10 cellular contexts compared by ENCODE assay signal in the genomic region with DNA sequence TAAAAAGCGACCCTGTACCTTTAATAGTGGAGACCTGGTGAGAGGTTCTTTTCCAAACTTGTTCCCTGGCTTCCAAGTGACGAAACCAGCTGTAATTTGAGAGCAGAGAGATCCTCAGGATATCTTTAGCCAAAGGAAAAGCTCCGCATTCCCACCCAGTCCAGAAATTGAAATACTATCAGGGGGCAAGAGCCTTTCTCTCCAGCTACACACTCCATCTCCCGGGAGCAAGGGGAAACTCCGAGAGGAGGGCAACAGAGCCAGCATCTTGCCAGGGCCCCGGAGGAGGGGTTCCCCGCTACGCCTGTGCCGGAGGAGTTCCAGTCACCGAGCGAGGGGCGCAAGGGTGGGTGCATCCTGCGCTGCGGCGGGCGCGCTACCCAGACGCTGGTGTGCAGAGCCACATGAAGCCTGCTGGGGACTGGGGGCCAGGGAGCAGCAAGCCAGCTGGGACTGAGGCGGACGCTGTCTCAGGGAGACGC. TPM values are rescaled to one million over a fixed set of nuclear protein-coding genes. Genes with fewer than 3 reads are reported as not detected.
DNase-seq lines count a peak whose midpoint lies in the region; ATAC-seq and TF ChIP-seq lines count a peak whose summit lies in the region.
"Had no signal": no experiment of that assay in that cellular context is flagged by ENCODE, and none has a peak within 500 bp of the region (broad histone marks: within the 10 kb centered on the region; RNA-seq: fewer than 3 reads in every experiment).

TSS of gene FIBIN (plus strand) at position 148 of the 482 bp plus-strand sequence. CDS start 415 bp downstream, outside the sequence.

- H3K4me3 ChIP-seq in GM23248 (peak within 1 kb of the TSS; percentile 95), breast epithelium (peak within 1 kb of the TSS; percentile 52 to 83 (median 67)), iPS-18a (ENCODE audit: low read length) (peak within 1 kb of the TSS; percentile 45), sigmoid colon (peak within 1 kb of the TSS; percentile 62 to 81 (median 67))
- H3K4me3 ChIP-seq in CD8-positive, alpha-beta T cell (ENCODE audit: low read depth, low read length): no peak within 1 kb of the TSS

- DNase-seq in GM23248 (peak; percentile 69), breast epithelium (ENCODE audit: low spot score in 2 of 2) (no peak), sigmoid colon (peak; percentile 73)
- DNase-seq in activated CD4-positive, alpha-beta T cell treated with anti-CD3 and anti-CD28 coated beads, Interleukin-2, amount 50 U/mL, for 1 hour: no peak
- no peak for DNase-seq in CD8-positive, alpha-beta T cell

- no peak within 1 kb of the TSS for H3K27ac Mint-ChIP-seq in CD8-positive, alpha-beta T cell

- peak within 1 kb of the TSS; percentile 89 for H2AFZ ChIP-seq in GM23248

- H3K27me3 ChIP-seq in GM23248 (replicated peaks; ENCODE audit: insufficient read depth) (no peaks in the 10 kb centered on the region), breast epithelium (no peaks in the 10 kb centered on the region), iPS-18a (ENCODE audit: control insufficient read depth, insufficient read depth, low read length) (peaks cover 8% of the 10 kb centered on the region), sigmoid colon (no peaks in the 10 kb centered on the region)
- H3K27me3 ChIP-seq in CD8-positive, alpha-beta T cell (ENCODE audit: insufficient read depth, low read length): no peaks in the 10 kb centered on the region
- H3K27me3 ChIP-seq: neutrophil had no signal

- TF ChIP-seq POLR2A in breast epithelium (IDR thresholded peaks at IDR 0.05) (no peak), sigmoid colon (IDR thresholded peaks at IDR 0.05) (peak; percentile 25 to 40)

- H3K27me3 Mint-ChIP-seq in CD8-positive, alpha-beta T cell (ENCODE audit: low read depth): no peaks in the 10 kb centered on the region

- H3F3A ChIP-seq in GM23248 (ENCODE audit: insufficient read depth): peaks cover 26% of the 10 kb centered on the region

- H3K9me3 Mint-ChIP-seq in CD8-positive, alpha-beta T cell: no peaks in the 10 kb centered on the region

- H3K9me3 ChIP-seq in GM23248 (ENCODE audit: low read depth) (no peaks in the 10 kb centered on the region), breast epithelium (no peaks in the 10 kb centered on the region), iPS-18a (ENCODE audit: control insufficient read depth, low read depth, low read length) (no peaks in the 10 kb centered on the region), sigmoid colon (no peaks in the 10 kb centered on the region)
- H3K9me3 ChIP-seq in CD8-positive, alpha-beta T cell (ENCODE audit: low read length): no peaks in the 10 kb centered on the region
- H3K9me3 ChIP-seq: neutrophil had no signal

- H3K4me3 Mint-ChIP-seq in CD8-positive, alpha-beta T cell: no peak within 1 kb of the TSS

- peak within 1 kb of the TSS; percentile 62 for H3K27ac ChIP-seq in GM23248
- H3K27ac ChIP-seq in breast epithelium: peak within 1 kb of the TSS; percentile 64 to 90
- H3K27ac ChIP-seq in iPS-18a (ENCODE audit: low read length): no peak within 1 kb of the TSS
- H3K27ac ChIP-seq in sigmoid colon: peak within 1 kb of the TSS; percentile 87 to 89 (median 88)
- H3K27ac ChIP-seq in CD8-positive, alpha-beta T cell (ENCODE audit: low read depth, low read length): no peak within 1 kb of the TSS
- H3K27ac ChIP-seq: neutrophil had no signal

- H3K36me3 ChIP-seq in GM23248 (ENCODE audit: low read depth) (no peaks in the 10 kb centered on the region), breast epithelium (no peaks in the 10 kb centered on the region), iPS-18a (ENCODE audit: control insufficient read depth, low read depth, low read length) (no peaks in the 10 kb centered on the region), sigmoid colon (no peaks in the 10 kb centered on the region)
- no peaks in the 10 kb centered on the region for H3K36me3 ChIP-seq in CD8-positive, alpha-beta T cell (ENCODE audit: insufficient read depth, low read length)
- H3K36me3 ChIP-seq: neutrophil had no signal

- WGBS in GM23248 (ENCODE audit: low coverage in 1 of 2, low lambda C conversion rate in 2 of 2, missing lambda C conversion rate in 2 of 2), 2 experiments: 0 to 1% methylated on average over 21 of the region's 21 CpGs
- WGBS in sigmoid colon, 2 donors: 12 to 21% methylated on average over 21 of the region's 21 CpGs

- ATAC-seq in HG02840 (IDR thresholded peaks at IDR 0.05; ENCODE audit: low FRiP score, unreplicated experiment) (no peak), HG03432 (IDR thresholded peaks at IDR 0.05; ENCODE audit: unreplicated experiment) (no peak)
- no peak for ATAC-seq in CD8-positive, alpha-beta T cell

- POLR2A ChIA-PET in CD8-positive, alpha-beta T cell (lab: Charles Lee): no interaction called here

- TF ChIP-seq EP300 in sigmoid colon (IDR thresholded peaks at IDR 0.05): no peak

- H3K9me2 ChIP-seq in GM23248 (ENCODE audit: insufficient read depth): 0 out of 2 replicates have a peak, but pooled peaks cover 4% of the 10 kb centered on the region

- H4K20me1 ChIP-seq in GM23248 (ENCODE audit: insufficient read depth): no peaks in the 10 kb centered on the region

- no peaks in the 10 kb centered on the region for H3K4me1 Mint-ChIP-seq in CD8-positive, alpha-beta T cell (ENCODE audit: low read depth)

- peak within 1 kb of the TSS; percentile 92 for H3K4me2 ChIP-seq in GM23248 (ENCODE audit: unreplicated experiment)

- peaks cover 35% of the 10 kb centered on the region for H3K4me1 ChIP-seq in GM23248 (ENCODE audit: insufficient read depth)
- no peaks in the 10 kb centered on the region for H3K4me1 ChIP-seq in breast epithelium
- H3K4me1 ChIP-seq in iPS-18a (ENCODE audit: control insufficient read depth, low read depth, low read length): peaks cover 4% of the 10 kb centered on the region
- peaks cover 3 to 56% (median 30%) of the 10 kb centered on the region in 4 donors for H3K4me1 ChIP-seq in sigmoid colon
- H3K4me1 ChIP-seq in CD8-positive, alpha-beta T cell (ENCODE audit: insufficient read depth, low read length): no peaks in the 10 kb centered on the region

- CTCF ChIA-PET in CD8-positive, alpha-beta T cell (lab: Charles Lee): no interaction called here

- H3K9ac ChIP-seq in GM23248: peak within 1 kb of the TSS; percentile 80
- no peak within 1 kb of the TSS for H3K9ac ChIP-seq in iPS-18a (ENCODE audit: low read length)

- H3K79me2 ChIP-seq in GM23248 (ENCODE audit: insufficient read depth): peaks cover 37% of the 10 kb centered on the region

- in situ Hi-C loops in GM23248 (cut with MboI): loop anchor here (25.0 kb wide), 1 partner anchor 493 kb away; no protein-coding TSS in a partner anchor

- no peak for TF ChIP-seq CTCF in breast epithelium (IDR thresholded peaks at IDR 0.05)
- TF ChIP-seq CTCF in sigmoid colon (IDR thresholded peaks at IDR 0.05): peak in 1 of 4 experiments; percentile 20
- no peak for TF ChIP-seq CTCF in CD8-positive, alpha-beta T cell (IDR thresholded peaks at IDR 0.05)

- intact Hi-C loops in breast epithelium (cut with DNase I; ENCODE audit: low total_unique reads): no loop called here
- intact Hi-C loops in sigmoid colon (cut with DNase I): loop anchor here (5.0 to 10.0 kb wide), 3 partner anchors 47 to 242 kb away; no protein-coding TSS in a partner anchor
- intact Hi-C loops in CD8-positive, alpha-beta T cell (cut with DNase I, micrococcal nuclease): no loop called here

- no peaks in the 10 kb centered on the region for H3K36me3 Mint-ChIP-seq in CD8-positive, alpha-beta T cell

RNA-seq across cellular contexts. Expression of gene FIBIN, which starts in this region (rescaled TPM):
- total RNA-seq in GM23248 (2014; rRNA removed; shearing (Covaris generic)): 45.3 and 48.1 TPM in 2 replicates
- polyA plus RNA-seq in GM23248 (2016; fragmentation: Nextera tagmentation; extraction: Ambion mirVana) (42.2 and 45.8 TPM in 2 replicates), sigmoid colon (1 to 10 TPM in 2 of 3 donors, under 1 TPM in 1; 0.46 to 6.0 (median 4.6) TPM)
- total RNA-seq in breast epithelium (10 to 100 TPM; 23.7 to 71.4 (median 41.6) TPM), sigmoid colon (10 to 100 TPM; 29.1 to 54.6 (median 34.1) TPM)
- total RNA-seq in CD8-positive, alpha-beta T cell: not detected
- total RNA-seq: activated CD8-positive, alpha-beta memory T cell treated with anti-CD3 and anti-CD28 coated beads for 36 hours had no signal

Comparison
In these comparisons a context has a peak if more than half of its experiments do, and no peak if none do; other contexts are left out.
1. RNA of gene FIBIN (total RNA-seq): 45.3 to 48.1 TPM in GM23248, 23.7 to 71.4 TPM in breast epithelium and 29.1 to 54.6 TPM in sigmoid colon; not detected in CD8-positive, alpha-beta T cell; every median in the first group is over 10 times any median in the second.
2. DNase-seq: peak in GM23248 (single experiment) and sigmoid colon (single experiment); none in breast epithelium (0 of 2), activated CD4-positive, alpha-beta T cell treated with anti-CD3 and anti-CD28 coated beads, Interleukin-2, amount 50 U/mL, for 1 hour (single experiment) and CD8-positive, alpha-beta T cell (0 of 7).
3. H3K27ac ChIP-seq: peak in GM23248 (single experiment), breast epithelium (2 of 2) and sigmoid colon (4 of 4); none in iPS-18a (single experiment) and CD8-positive, alpha-beta T cell (single experiment).